ENCODE assay signal across 19 cellular contexts in genomic region chr1:205272541-205272940, GRCh38.
"Had no signal": no experiment of that assay in that cellular context is flagged by ENCODE, and none has a peak within 500 bp of the region (broad histone marks: within the 10 kb centered on the region; RNA-seq: fewer than 3 reads in every experiment).

No MANE protein-coding gene starts in this region.

- H3K36me3 ChIP-seq: thoracic aorta had no signal

- H3K4me3 ChIP-seq: skin epidermis, thoracic aorta had no signal

- H3K27ac ChIP-seq: skin epidermis, thoracic aorta had no signal

- ATAC-seq: esophagus mucosa had no signal

- H3K9me3 ChIP-seq: thoracic aorta had no signal

- DNase-seq: activated CD4-positive, alpha-beta T cell treated with anti-CD3 and anti-CD28 coated beads for 1 hour; activated CD4-positive, alpha-beta T cell treated with anti-CD3 and anti-CD28 coated beads, Interleukin-2, amount 50 U/mL, for 48 hours; activated CD8-positive, alpha-beta memory T cell treated with anti-CD3 and anti-CD28 coated beads, Interleukin-2, amount 10 ng/mL, durations not matched to agents 7 days and 5 days; activated effector memory CD4-positive, alpha-beta T cell treated with Interleukin-2 at 50 U/mL for 16 hours; activated naive CD4-positive, alpha-beta T cell treated with anti-CD3 and anti-CD28 coated beads, Interleukin-2, amount 50 U/mL, for 16 hours; activated T-cell treated with anti-CD3 and anti-CD28 coated beads, Interleukin-2, amount 50 U/mL, for 1 hour; hippocampal formation; kidney; mesendoderm; natural killer cell; stimulated activated CD4-positive, alpha-beta T cell treated with anti-CD3 and anti-CD28 coated beads, Interleukin-15, amount 100 ng/mL, for 24 hours; stimulated activated CD4-positive, alpha-beta T cell treated with anti-CD3 and anti-CD28 coated beads, Interleukin-4, amount 100 ng/mL, for 1 hour; stimulated activated CD8-positive, alpha-beta memory T cell treated with anti-CD3 and anti-CD28 coated beads, Interleukin-4, amount 100 ng/mL, for 48 hours; stimulated activated naive CD8-positive, alpha-beta T cell treated with anti-CD3 and anti-CD28 coated beads, Interleukin-15, amount 100 ng/mL, for 72 hours; T-cell; T1000 had no signal
